Comparison of ENCODE assay signal across 7 cellular contexts in the genomic region with DNA sequence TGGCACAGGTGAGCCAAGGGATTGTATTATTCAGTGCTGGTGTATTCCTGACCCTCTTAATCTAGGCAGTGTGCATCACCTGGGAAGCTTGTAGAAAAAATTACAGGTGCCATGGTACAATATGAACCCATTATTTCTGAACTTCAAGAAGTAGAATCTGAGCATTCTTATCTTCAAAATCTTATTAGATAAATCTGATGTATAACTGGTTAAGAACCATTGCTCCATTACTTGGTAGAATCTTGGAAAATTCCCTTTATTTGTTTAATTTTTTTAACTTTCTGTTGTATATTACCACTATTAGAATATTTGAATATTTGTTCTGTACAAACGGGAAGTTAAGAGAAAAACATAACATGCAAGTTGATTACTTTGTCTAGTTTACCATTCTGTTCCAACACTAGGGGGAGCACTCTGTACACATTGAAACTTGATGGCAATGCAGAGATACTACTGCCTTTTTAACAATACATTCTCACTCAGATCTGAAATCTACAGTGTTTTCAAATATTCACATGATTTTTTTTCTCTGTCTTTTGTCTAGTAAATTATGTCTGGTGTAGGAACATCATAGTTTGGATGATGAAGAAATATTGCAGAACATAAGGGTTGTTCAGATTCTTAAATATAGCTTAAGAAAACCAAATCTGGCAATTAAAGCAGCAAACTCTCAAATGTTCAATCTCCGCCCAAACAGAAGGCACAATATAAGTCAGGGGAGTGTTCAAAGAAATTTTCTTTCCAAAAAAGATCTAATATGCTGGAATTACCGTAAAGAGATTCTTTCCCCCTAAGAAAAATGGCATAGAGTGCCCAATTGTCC.
DNase-seq lines count a peak whose midpoint lies in the region; TF ChIP-seq lines count a peak whose summit lies in the region.

No MANE protein-coding gene starts in this region.

- no peak overlapping the region for H3K4me3 Mint-ChIP-seq in endodermal cell

- H3K27ac ChIP-seq in endodermal cell (ENCODE audit: low read depth, low read length): no peak overlapping the region

- H3K9me3 Mint-ChIP-seq in endodermal cell: no peaks in the 10 kb centered on the region

- no peak overlapping the region for H3K9ac ChIP-seq in endodermal cell (ENCODE audit: extremely low read depth, low read length, poor library complexity, severe bottlenecking)

- no peaks in the 10 kb centered on the region for H3K4me1 ChIP-seq in endodermal cell (ENCODE audit: control insufficient read depth, insufficient read depth, low read length)

- intact Hi-C loops in posterior cingulate gyrus (cut with DNase I): no loop called here

- WGBS in endodermal cell (ENCODE audit: insufficient coverage in 1 of 2, insufficient read length in 1 of 2), 2 experiments: 81 to 100% methylated on average over 2 to 3 of the region's 3 CpGs

- DNase-seq in GF-D8 (lab: John Stamatoyannopoulos, UW) (peak; percentile 5), M059J (ENCODE audit: low read depth) (peak; percentile 63), RKO (ENCODE audit: low spot score) (peak; percentile 78), endodermal cell (no peak), myocyte (ENCODE audit: low read depth) (peak; percentile 64), posterior cingulate gyrus (no peak)
- no peak for DNase-seq in activated naive CD4-positive, alpha-beta T cell treated with Interleukin-2 at 50 U/mL for 16 hours

- no peak overlapping the region for H3K27ac Mint-ChIP-seq in endodermal cell

- H3K4me3 ChIP-seq in endodermal cell (ENCODE audit: low read length): no peak overlapping the region

- H3K36me3 Mint-ChIP-seq in endodermal cell (ENCODE audit: low read depth): peaks cover 53% of the 10 kb centered on the region

- H3K36me3 ChIP-seq in endodermal cell (ENCODE audit: control insufficient read depth, insufficient read depth, low read length): peaks cover 77% of the 10 kb centered on the region

- TF ChIP-seq CTCF in endodermal cell (conservative IDR thresholded peaks at IDR 0.05): peak; percentile 94

- H3K9me3 ChIP-seq in endodermal cell (ENCODE audit: control insufficient read depth, low read length): no peaks in the 10 kb centered on the region

- peaks cover 11% of the 10 kb centered on the region for H3K4me1 Mint-ChIP-seq in endodermal cell

- H3K27me3 ChIP-seq in endodermal cell (ENCODE audit: control insufficient read depth, insufficient read depth, low read length, poor library complexity, severe bottlenecking): no peaks in the 10 kb centered on the region

- no peaks in the 10 kb centered on the region for H3K27me3 Mint-ChIP-seq in endodermal cell (ENCODE audit: insufficient read depth)

Comparison
In these comparisons a context has a peak if more than half of its experiments do, and no peak if none do; other contexts are left out.
1. DNase-seq: peak in GF-D8 (single experiment), M059J (single experiment), RKO (single experiment) and myocyte (single experiment); none in endodermal cell (single experiment), activated naive CD4-positive, alpha-beta T cell treated with Interleukin-2 at 50 U/mL for 16 hours (single experiment) and posterior cingulate gyrus (0 of 10).